In the genomic region with DNA sequence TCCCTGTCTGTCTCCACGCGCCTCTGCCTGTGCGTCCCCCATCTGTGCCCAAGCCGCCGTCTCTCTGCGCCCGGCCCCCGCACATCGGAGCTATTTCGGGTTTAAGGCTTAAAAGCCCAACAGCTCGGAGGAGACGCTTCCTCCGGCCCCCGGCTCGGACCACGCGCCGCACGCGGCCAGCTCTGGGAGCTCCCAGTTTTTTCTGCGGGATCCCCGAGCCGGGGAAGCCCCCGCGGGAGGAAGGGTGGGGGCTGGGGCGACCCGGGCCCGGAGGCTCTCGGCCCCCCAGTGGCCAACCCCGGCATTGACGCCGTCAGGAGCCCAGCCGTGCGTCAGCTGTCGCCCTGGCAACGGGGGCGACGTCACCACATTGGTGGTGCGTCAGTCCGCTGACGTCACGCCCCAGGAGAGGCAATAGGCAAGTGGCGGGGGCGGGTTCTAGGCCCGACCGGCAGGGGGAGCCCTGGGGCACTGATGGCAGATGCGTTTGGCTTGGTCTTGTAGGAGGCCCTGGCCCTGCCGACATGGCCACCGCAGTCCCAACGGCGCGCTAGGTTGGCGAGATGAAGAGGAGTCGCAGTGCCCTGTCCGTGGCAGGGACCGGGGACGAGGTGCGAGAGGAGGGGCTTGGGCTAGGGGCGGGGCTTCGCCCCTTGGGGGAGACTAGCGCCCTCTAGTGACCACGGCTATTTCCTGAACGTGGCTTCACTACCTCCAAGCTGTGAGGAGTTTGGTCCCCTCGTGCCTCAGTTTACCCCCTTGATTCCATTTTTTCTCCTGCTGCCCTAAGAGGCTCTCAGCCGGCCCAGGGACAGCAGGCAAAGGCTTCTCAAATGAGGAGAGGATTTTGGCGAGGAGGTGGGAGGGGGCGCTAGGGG, we compare ENCODE assay signal across 8 cellular contexts.
DNase-seq lines count a peak whose midpoint lies in the region; ATAC-seq and TF ChIP-seq lines count a peak whose summit lies in the region.

No MANE protein-coding gene starts in this region.

- TF ChIP-seq CTCF in GM10266 (IDR thresholded peaks at IDR 0.05; ENCODE audit: control insufficient read depth, insufficient read depth, low read depth, missing control alignments): peak; percentile 82
- TF ChIP-seq CTCF in HFF-Myc (IDR thresholded peaks at IDR 0.05; ENCODE audit: low read depth, low read length, missing control alignments): peak; percentile 82
- TF ChIP-seq CTCF in retinal pigment epithelial cell (conservative IDR thresholded peaks at IDR 0.05; ENCODE audit: low read depth, low read length): peak; percentile 69

- DNase-seq in GM10266 (ENCODE audit: extremely low spot score) (peak; percentile 93), HFF-Myc (ENCODE audit: extremely low read depth, low read depth) (no peak), NCI-H128 (lab: John Stamatoyannopoulos, UW; ENCODE audit: unreplicated experiment) (peak; percentile 34), T-helper 2 cell (peak; percentile 88 to 99 (median 98)), anterior cingulate cortex (lab: John Stamatoyannopoulos, UW) (peak in 54 of 58 donors; percentile 33 to 92 (median 70)), hepatic stellate cell (ENCODE audit: low spot score) (peak; percentile 95), retinal pigment epithelial cell (ENCODE audit: low read depth) (no peak)

- peak overlapping the region; percentile 49 for H3K4me3 ChIP-seq in HFF-Myc (replicated peaks; ENCODE audit: low read depth, low read length)
- H3K4me3 ChIP-seq in retinal pigment epithelial cell (ENCODE audit: low read length): peak overlapping the region; percentile 51

- no peak for ATAC-seq in HG02623 (IDR thresholded peaks at IDR 0.05; ENCODE audit: unreplicated experiment)

Comparison
In these comparisons a context has a peak if more than half of its experiments do, and no peak if none do; other contexts are left out.
1. DNase-seq: peak in GM10266 (single experiment), NCI-H128 (single experiment), T-helper 2 cell (5 of 5), anterior cingulate cortex (54 of 58) and hepatic stellate cell (single experiment); none in HFF-Myc (single experiment) and retinal pigment epithelial cell (single experiment).
2. Peak in every context shown above with its lines, with median percentiles within 50 percentile points of each other: CTCF ChIP-seq.